ENCODE assay signal across 23 cellular contexts in genomic region chr17:57855391-57856035, GRCh38. TPM values are rescaled to one million over a fixed set of nuclear protein-coding genes. Genes with fewer than 3 reads are reported as not detected.
DNase-seq lines count a peak whose midpoint lies in the region; TF ChIP-seq lines count a peak whose summit lies in the region.
"Had no signal": no experiment of that assay in that cellular context is flagged by ENCODE, and none has a peak within 500 bp of the region (broad histone marks: within the 10 kb centered on the region; RNA-seq: fewer than 3 reads in every experiment).

No MANE protein-coding gene starts in this region.

- H3K27me3 Mint-ChIP-seq in T-helper 2 cell treated with Interferon-gamma antibody and Interleukin-4, amounts not matched to agents 5 μg/mL and 100 μg/mL, for 36 hours (ENCODE audit: low read depth) = peaks cover 11% of the 10 kb centered on the region
- H3K27me3 Mint-ChIP-seq in endodermal cell (ENCODE audit: insufficient read depth) (peaks cover 11% of the 10 kb centered on the region), neural crest cell (ENCODE audit: low read depth) (no peaks in the 10 kb centered on the region)
- peaks cover 18% of the 10 kb centered on the region for H3K27me3 Mint-ChIP-seq in activated T-helper 2 cell treated with anti-CD3 and anti-CD28 coated beads, Interferon-gamma antibody, Interleukin-2, Interleukin-4, amounts not matched to agents 10 μg/mL and 5 μg/mL and 100 μg/mL, durations not matched to agents 14 hours and 24 hours and 36 hours (ENCODE audit: low read depth)

- no peak overlapping the region for H3K4me3 Mint-ChIP-seq in T-helper 2 cell treated with Interferon-gamma antibody and Interleukin-4, amounts not matched to agents 5 μg/mL and 100 μg/mL, for 36 hours
- H3K4me3 Mint-ChIP-seq in endodermal cell (no peak overlapping the region), neural crest cell (peak overlapping the region; percentile 58)
- H3K4me3 Mint-ChIP-seq in activated T-helper 2 cell treated with anti-CD3 and anti-CD28 coated beads, Interferon-gamma antibody, Interleukin-2, Interleukin-4, amounts not matched to agents 10 μg/mL and 5 μg/mL and 100 μg/mL, durations not matched to agents 14 hours and 24 hours and 36 hours (ENCODE audit: low read depth) = no peak overlapping the region
- H3K4me3 Mint-ChIP-seq: activated naive CD4-positive, alpha-beta T cell treated with anti-CD3 and anti-CD28 coated beads, Interleukin-2, amount 50 U/mL, for 24 hours; activated T-cell treated with anti-CD3 and anti-CD28 coated beads, Interleukin-2, amount 50 U/mL, for 4 hours had no signal

- no peak overlapping the region for H3K9ac ChIP-seq in endodermal cell (ENCODE audit: extremely low read depth, low read length, poor library complexity, severe bottlenecking)

- H3K36me3 ChIP-seq in endodermal cell (ENCODE audit: control insufficient read depth, insufficient read depth, low read length) = no peaks in the 10 kb centered on the region
- H3K36me3 ChIP-seq in testis (ENCODE audit: low read depth, missing control alignments) = no peaks in the 10 kb centered on the region
- H3K36me3 ChIP-seq: ascending aorta, lower lobe of right lung, ovary, transverse colon had no signal

- H3K4me1 Mint-ChIP-seq in T-helper 2 cell treated with Interferon-gamma antibody and Interleukin-4, amounts not matched to agents 5 μg/mL and 100 μg/mL, for 36 hours (ENCODE audit: low read depth) = peaks cover 10% of the 10 kb centered on the region
- H3K4me1 Mint-ChIP-seq in endodermal cell (peaks cover 43% of the 10 kb centered on the region), neural crest cell (peaks cover 45% of the 10 kb centered on the region)
- H3K4me1 Mint-ChIP-seq in activated T-helper 2 cell treated with anti-CD3 and anti-CD28 coated beads, Interferon-gamma antibody, Interleukin-2, Interleukin-4, amounts not matched to agents 10 μg/mL and 5 μg/mL and 100 μg/mL, durations not matched to agents 14 hours and 24 hours and 36 hours (ENCODE audit: low read depth) = peaks cover 16% of the 10 kb centered on the region

- no peaks in the 10 kb centered on the region for H3K36me3 Mint-ChIP-seq in T-helper 2 cell treated with Interferon-gamma antibody and Interleukin-4, amounts not matched to agents 5 μg/mL and 100 μg/mL, for 36 hours (ENCODE audit: low read depth)
- no peaks in the 10 kb centered on the region for H3K36me3 Mint-ChIP-seq in endodermal cell (ENCODE audit: low read depth)
- no peaks in the 10 kb centered on the region for H3K36me3 Mint-ChIP-seq in neural crest cell (ENCODE audit: low read depth)
- no peaks in the 10 kb centered on the region for H3K36me3 Mint-ChIP-seq in activated T-helper 2 cell treated with anti-CD3 and anti-CD28 coated beads, Interferon-gamma antibody, Interleukin-2, Interleukin-4, amounts not matched to agents 10 μg/mL and 5 μg/mL and 100 μg/mL, durations not matched to agents 14 hours and 24 hours and 36 hours (ENCODE audit: low read depth)
- H3K36me3 Mint-ChIP-seq: activated naive CD4-positive, alpha-beta T cell treated with anti-CD3 and anti-CD28 coated beads, Interleukin-2, amount 50 U/mL, for 24 hours had no signal

- intact Hi-C loops in testis (cut with DNase I; ENCODE audit: low total_unique reads) = loop anchor here (10.0 kb wide), 1 partner anchor 259 kb away; no protein-coding TSS in a partner anchor
- intact Hi-C loops in activated T-helper 2 cell treated with anti-CD3 and anti-CD28 coated beads, Interferon-gamma antibody, Interleukin-2, Interleukin-4, amounts not matched to agents 10 μg/mL and 5 μg/mL and 100 μg/mL, durations not matched to agents 14 hours and 24 hours and 36 hours (cut with micrococcal nuclease) = no loop called here

- H3K9me3 Mint-ChIP-seq in T-helper 2 cell treated with Interferon-gamma antibody and Interleukin-4, amounts not matched to agents 5 μg/mL and 100 μg/mL, for 36 hours = no peaks in the 10 kb centered on the region
- H3K9me3 Mint-ChIP-seq in endodermal cell (no peaks in the 10 kb centered on the region), neural crest cell (no peaks in the 10 kb centered on the region)
- H3K9me3 Mint-ChIP-seq in activated T-helper 2 cell treated with anti-CD3 and anti-CD28 coated beads, Interferon-gamma antibody, Interleukin-2, Interleukin-4, amounts not matched to agents 10 μg/mL and 5 μg/mL and 100 μg/mL, durations not matched to agents 14 hours and 24 hours and 36 hours = no peaks in the 10 kb centered on the region
- H3K9me3 Mint-ChIP-seq: activated naive CD4-positive, alpha-beta T cell treated with anti-CD3 and anti-CD28 coated beads, Interleukin-2, amount 50 U/mL, for 24 hours; activated T-cell treated with anti-CD3 and anti-CD28 coated beads, Interleukin-2, amount 50 U/mL, for 4 hours had no signal

- H3K9me3 ChIP-seq in endodermal cell (ENCODE audit: control insufficient read depth, low read length) (no peaks in the 10 kb centered on the region), testis (no peaks in the 10 kb centered on the region)
- H3K9me3 ChIP-seq: ascending aorta, lower lobe of right lung, ovary, transverse colon had no signal

- H3K4me1 ChIP-seq in endodermal cell (ENCODE audit: control insufficient read depth, insufficient read depth, low read length) = peaks cover 29% of the 10 kb centered on the region
- peaks cover 34% of the 10 kb centered on the region for H3K4me1 ChIP-seq in testis

- WGBS in endodermal cell (ENCODE audit: insufficient coverage in 1 of 2, insufficient read length in 1 of 2), 2 experiments = 79% methylated on average over 6 of the region's 6 CpGs; no CpG with 5 or more reads in 1 of the 2 experiments
- WGBS in testis, 2 donors = 71 to 76% methylated on average over 6 of the region's 6 CpGs

- TF ChIP-seq CTCF in endodermal cell (conservative IDR thresholded peaks at IDR 0.05) (no peak), neural crest cell (conservative IDR thresholded peaks at IDR 0.05) (no peak), testis (IDR thresholded peaks at IDR 0.05) (no peak)

- DNase-seq in T-helper 2 cell treated with Interferon-gamma antibody and Interleukin-4, amounts not matched to agents 5 μg/mL and 100 μg/mL, for 36 hours (ENCODE audit: low spot score) = no peak
- DNase-seq in T-helper 2 cell (no peak), endodermal cell (no peak), neural crest cell (ENCODE audit: low read depth, low spot score) (no peak), testis (no peak), A172 (ENCODE audit: low spot score) (no peak), hypothalamus (lab: John Stamatoyannopoulos, UW) (no peak)
- DNase-seq in activated T-helper 2 cell treated with anti-CD3 and anti-CD28 coated beads, Interferon-gamma antibody, Interleukin-2, Interleukin-4, amounts not matched to agents 10 μg/mL and 5 μg/mL and 100 μg/mL, durations not matched to agents 14 hours and 24 hours and 36 hours (ENCODE audit: low spot score) = no peak
- DNase-seq: activated T-cell treated with anti-CD3 and anti-CD28 coated beads, Interleukin-2, amount 50 U/mL, for 4 hours; cerebellar nuclear complex; effector CD4-positive, alpha-beta T cell; lower lobe of right lung; NCI-H1417 treated with DMSO at 0.1 percent for 48 hours; NCI-H2171 treated with DMSO at 0.1 percent for 48 hours; NCI-H526; ovary; RPMI8226; stimulated activated CD4-positive, alpha-beta T cell treated with anti-CD3 and anti-CD28 coated beads, Interleukin-1b, Interleukin-23, amount 100 ng/mL, for 48 hours; stimulated activated naive CD4-positive, alpha-beta T cell; transverse colon had no signal

- no peak for TF ChIP-seq POLR2A in testis (IDR thresholded peaks at IDR 0.05)

- H3K27ac ChIP-seq in endodermal cell (ENCODE audit: low read depth, low read length) (no peak overlapping the region), testis (peak overlapping the region; percentile 34)
- H3K27ac ChIP-seq: 22Rv1, lower lobe of right lung, ovary had no signal

- H3K27ac Mint-ChIP-seq in T-helper 2 cell treated with Interferon-gamma antibody and Interleukin-4, amounts not matched to agents 5 μg/mL and 100 μg/mL, for 36 hours = peak overlapping the region; percentile 23
- H3K27ac Mint-ChIP-seq in endodermal cell = peak overlapping the region; percentile 6
- peak overlapping the region; percentile 20 for H3K27ac Mint-ChIP-seq in neural crest cell (ENCODE audit: unreplicated experiment)
- H3K27ac Mint-ChIP-seq in activated T-helper 2 cell treated with anti-CD3 and anti-CD28 coated beads, Interferon-gamma antibody, Interleukin-2, Interleukin-4, amounts not matched to agents 10 μg/mL and 5 μg/mL and 100 μg/mL, durations not matched to agents 14 hours and 24 hours and 36 hours = no peak overlapping the region
- H3K27ac Mint-ChIP-seq: activated naive CD4-positive, alpha-beta T cell treated with anti-CD3 and anti-CD28 coated beads, Interleukin-2, amount 50 U/mL, for 24 hours had no signal

- H3K4me3 ChIP-seq in endodermal cell (ENCODE audit: low read length) (no peak overlapping the region), testis (no peak overlapping the region)
- H3K4me3 ChIP-seq: ascending aorta, lower lobe of right lung, ovary, transverse colon had no signal

- no peaks in the 10 kb centered on the region for H3K27me3 ChIP-seq in endodermal cell (ENCODE audit: control insufficient read depth, insufficient read depth, low read length, poor library complexity, severe bottlenecking)
- no peaks in the 10 kb centered on the region for H3K27me3 ChIP-seq in testis
- H3K27me3 ChIP-seq: ascending aorta, ovary, transverse colon had no signal

RNA-seq across cellular contexts. Expression of gene MRPS23, which starts 5.7 kb away (rescaled TPM):
- 10 to 100 TPM; 43.9 to 49.2 TPM for total RNA-seq in endodermal cell
- 40.1 TPM for polyA plus RNA-seq in endodermal cell (2013, experiment 1 of 2)
- polyA plus RNA-seq in endodermal cell (2013, experiment 2 of 2) = 41.1 TPM
- 50.0 and 63.0 TPM in 2 replicates for total RNA-seq in neural crest cell
- total RNA-seq in testis = 10 to 100 TPM; 14.1 to 25.1 TPM
- polyA plus RNA-seq in testis (ENCODE audit: insufficient read depth, low read depth, low replicate concordance) = 57.4 TPM
- 67.2 and 83.7 TPM in 2 replicates for total RNA-seq in A172 (2014; rRNA removed; shearing (Covaris generic))
- 69.5 and 71.6 TPM in 2 replicates for total RNA-seq in activated T-helper 2 cell treated with anti-CD3 and anti-CD28 coated beads, Interferon-gamma antibody, Interleukin-2, Interleukin-4, amounts not matched to agents 10 μg/mL and 5 μg/mL and 100 μg/mL, durations not matched to agents 14 hours and 24 hours and 36 hours
